Comparison of ENCODE assay signal across 8 cellular contexts in the genomic region with DNA sequence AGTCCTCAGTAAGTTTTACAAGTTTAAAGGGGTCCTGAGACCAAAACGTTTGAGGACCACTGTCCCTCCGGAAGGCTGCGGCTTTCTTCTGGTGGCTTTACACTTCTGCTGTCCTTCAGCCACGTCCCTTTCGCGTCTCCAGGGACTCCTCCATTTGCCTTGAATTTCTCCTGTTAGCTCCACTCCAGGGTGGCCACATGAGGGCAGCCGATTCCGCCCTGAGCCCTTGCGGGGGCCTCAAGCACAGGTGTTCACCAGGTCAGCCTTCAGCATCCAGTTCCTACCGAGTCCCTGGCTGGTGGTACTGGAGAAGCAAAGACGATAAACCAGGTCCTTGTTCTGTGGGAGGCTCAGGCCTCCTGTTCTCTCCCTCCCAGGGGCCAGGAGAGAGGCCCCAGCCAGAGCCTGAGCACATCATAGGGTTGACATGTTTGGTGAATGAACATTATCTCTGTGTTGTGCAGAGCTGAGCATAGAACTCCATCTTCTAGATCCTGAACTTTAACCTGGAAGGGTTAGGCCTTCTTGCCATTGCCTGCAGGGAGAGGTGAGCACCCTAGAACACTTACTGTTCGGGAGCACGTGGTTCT. TPM values are rescaled to one million over a fixed set of nuclear protein-coding genes. Genes with fewer than 3 reads are reported as not detected.
A peak's percentile ranks its signal among the peaks of the same experiment; 100 is the strongest.
DNase-seq lines count a peak whose midpoint lies in the region; ATAC-seq and TF ChIP-seq lines count a peak whose summit lies in the region.

No MANE protein-coding gene starts in this region.

- ATAC-seq in HG03064 (IDR thresholded peaks at IDR 0.05; ENCODE audit: low read depth, unreplicated experiment) (peak; percentile 65), left colon (peak; percentile 86), HG03457 (IDR thresholded peaks at IDR 0.05; ENCODE audit: unreplicated experiment) (no peak)

- DNase-seq in DMS79 treated with DMSO at 0.1 percent for 48 hours (lab: John Stamatoyannopoulos, UW) (peak; percentile 5), DMS79 (lab: John Stamatoyannopoulos, UW) (no peak), SK-MEL-5 (ENCODE audit: low read depth, low spot score) (peak; percentile 62), cardiac fibroblast (ENCODE audit: low read depth in 2 of 2) (peak; percentile 48 to 55), left colon (peak; percentile 70 to 74)
- DNase-seq in stimulated activated CD8-positive, alpha-beta memory T cell treated with anti-CD3 and anti-CD28 coated beads, Interleukin-12 subunit alpha, Interleukin-12 subunit beta, amount 100 ng/mL, for 1 hour (ENCODE audit: low read depth), result peak; percentile 22

- intact Hi-C loops in left colon (cut with DNase I, micrococcal nuclease), result loop anchor here in 1 of 2 donors (10.0 kb wide), 1 partner anchor 522 kb away; no protein-coding TSS in a partner anchor

- H3K4me3 ChIP-seq in cardiac fibroblast (replicated peaks in 1 of 2; ENCODE audit: low read depth in 2 of 2, low read length in 2 of 2), result no peak overlapping the region

- in situ Hi-C loops in SK-MEL-5 (cut with HindIII; ENCODE audit: low pct_unique_long_range_greater_than_20kb, low sequenced_read_pairs), result no loop called here

- TF ChIP-seq CTCF in cardiac fibroblast (IDR thresholded peaks at IDR 0.05; ENCODE audit: low read depth, low read length), result peak; percentile 68

RNA-seq across cellular contexts. Expression of gene COQ8A, which starts 27.4 kb away (rescaled TPM):
- 20.2 and 22.8 TPM in 2 replicates for total RNA-seq in SK-MEL-5 (2014; rRNA removed; shearing (Covaris generic))
- 22.9 and 27.3 TPM in 2 replicates for polyA plus RNA-seq in SK-MEL-5 (2015; cell fraction: cytosol; rRNA removed)
- polyA plus RNA-seq in SK-MEL-5 (2015; cell fraction: nucleus; rRNA removed), result 42.9 and 52.2 TPM in 2 replicates
- total RNA-seq in left colon, result 10 to 100 TPM; 39.9 to 44.8 TPM

RNA-seq across cellular contexts. Expression of gene PSEN2, which starts 42.3 kb away (rescaled TPM):
- 79.2 and 81.6 TPM in 2 replicates for total RNA-seq in SK-MEL-5 (2014; rRNA removed; shearing (Covaris generic))
- 47.6 and 50.3 TPM in 2 replicates for polyA plus RNA-seq in SK-MEL-5 (2015; cell fraction: cytosol; rRNA removed)
- 71.5 and 96.9 TPM in 2 replicates for polyA plus RNA-seq in SK-MEL-5 (2015; cell fraction: nucleus; rRNA removed)
- 10 to 100 TPM; 27.0 to 28.7 TPM for total RNA-seq in left colon
